In genomic region chr16:69513180-69513966, GRCh38 we compare ENCODE assay signal across 14 cellular contexts. TPM values are rescaled to one million over a fixed set of nuclear protein-coding genes. Genes with fewer than 3 reads are reported as not detected.
DNase-seq lines count a peak whose midpoint lies in the region; ATAC-seq and TF ChIP-seq lines count a peak whose summit lies in the region.
"Had no signal": no experiment of that assay in that cellular context is flagged by ENCODE, and none has a peak within 500 bp of the region (broad histone marks: within the 10 kb centered on the region; RNA-seq: fewer than 3 reads in every experiment).

No MANE protein-coding gene starts in this region.

- DNase-seq in AG08396 (ENCODE audit: low spot score) (peak; percentile 22), HS-27A (ENCODE audit: low read depth) (peak; percentile 72), adipocyte (ENCODE audit: low read depth) (peak; percentile 4), kidney epithelial cell (ENCODE audit: low read depth) (peak; percentile 78), MM.1S (no peak), HAP-1 (ENCODE audit: low spot score in 2 of 2) (no peak)
- DNase-seq: activated CD4-positive, alpha-beta T cell treated with anti-CD3 and anti-CD28 coated beads, Interleukin-2, amount 50 U/mL, for 1 hour; BE2C; NCI-H1092; NCI-H524; SW 1271 had no signal

- H2AFZ ChIP-seq in MM.1S (ENCODE audit: low read length), result no peak overlapping the region

- H3K4me1 ChIP-seq in adipocyte (ENCODE audit: control insufficient read depth, insufficient read depth, low read length) (no peaks in the 10 kb centered on the region), MM.1S (ENCODE audit: low read length) (peaks cover 4% of the 10 kb centered on the region; the same call in 1 of the 2 replicates), HAP-1 (no peaks in the 10 kb centered on the region)
- H3K4me1 ChIP-seq: BE2C had no signal

- no peaks in the 10 kb centered on the region for H3K9me3 ChIP-seq in adipocyte (ENCODE audit: control insufficient read depth, low read length)
- no peaks in the 10 kb centered on the region for H3K9me3 ChIP-seq in MM.1S (replicated peaks; ENCODE audit: insufficient read depth, low read length)
- H3K9me3 ChIP-seq in HAP-1, result no peaks in the 10 kb centered on the region
- H3K9me3 ChIP-seq: BE2C had no signal

- TF ChIP-seq CTCF in kidney epithelial cell (IDR thresholded peaks at IDR 0.05; ENCODE audit: insufficient read depth, low read length, poor library complexity, severe bottlenecking) (no peak), MM.1S (IDR thresholded peaks at IDR 0.05; ENCODE audit: low read length) (no peak)

- H3K27me3 ChIP-seq in adipocyte (replicated peaks; ENCODE audit: control insufficient read depth, insufficient read depth, low read length) (no peaks in the 10 kb centered on the region), kidney epithelial cell (ENCODE audit: control insufficient read depth, insufficient read depth, low read length) (no peaks in the 10 kb centered on the region), MM.1S (replicated peaks; ENCODE audit: insufficient read depth, low read length) (no peaks in the 10 kb centered on the region), HAP-1 (ENCODE audit: low read depth) (no peaks in the 10 kb centered on the region)
- H3K27me3 ChIP-seq: BE2C had no signal

- H3K4me3 ChIP-seq in adipocyte (ENCODE audit: low read length), result no peak overlapping the region
- no peak overlapping the region for H3K4me3 ChIP-seq in kidney epithelial cell (ENCODE audit: low read depth, low read length)
- H3K4me3 ChIP-seq in MM.1S (ENCODE audit: low read length), result no peak overlapping the region
- no peak overlapping the region for H3K4me3 ChIP-seq in HAP-1
- H3K4me3 ChIP-seq: lung had no signal

- no peaks in the 10 kb centered on the region for H3K9me2 ChIP-seq in MM.1S (replicated peaks; ENCODE audit: insufficient read depth, low read length)

- H3K9ac ChIP-seq in adipocyte (ENCODE audit: low read length) (no peak overlapping the region), MM.1S (ENCODE audit: low read length) (no peak overlapping the region)

- H3K36me3 ChIP-seq in adipocyte (ENCODE audit: control insufficient read depth, insufficient read depth, low read length, severe bottlenecking), result no peaks in the 10 kb centered on the region
- no peaks in the 10 kb centered on the region for H3K36me3 ChIP-seq in kidney epithelial cell (ENCODE audit: control insufficient read depth, insufficient read depth, low read length)
- H3K36me3 ChIP-seq in MM.1S (replicated peaks; ENCODE audit: insufficient read depth, low read length), result no peaks in the 10 kb centered on the region
- H3K36me3 ChIP-seq in HAP-1 (replicated peaks), result no peaks in the 10 kb centered on the region
- H3K36me3 ChIP-seq: BE2C had no signal

- no peaks in the 10 kb centered on the region for H3F3A ChIP-seq in MM.1S (ENCODE audit: insufficient read depth, low read length)

- H3K4me2 ChIP-seq in MM.1S (ENCODE audit: low read depth, low read length), result no peak overlapping the region

- no peaks in the 10 kb centered on the region for H4K20me1 ChIP-seq in MM.1S (ENCODE audit: insufficient read depth, low read length)

- in situ Hi-C loops in HAP-1 (cut with MboI; ENCODE audit: low sequenced_read_pairs), result no loop called here

- H3K79me2 ChIP-seq in MM.1S (ENCODE audit: low read length), result no peaks in the 10 kb centered on the region

- H3K27ac ChIP-seq in MM.1S (ENCODE audit: low read length), result no peak overlapping the region

- ATAC-seq in HG02973 (IDR thresholded peaks at IDR 0.05; ENCODE audit: unreplicated experiment), result no peak
- no peak for ATAC-seq in HG02642 (IDR thresholded peaks at IDR 0.05; ENCODE audit: poor library complexity, unreplicated experiment)

RNA-seq across cellular contexts. Expression of gene NFAT5, which starts 52.4 kb away (rescaled TPM):
- 20.3 and 29.1 TPM in 2 replicates for total RNA-seq in kidney epithelial cell

Comparison
In these comparisons a context has a peak if more than half of its experiments do, and no peak if none do; other contexts are left out.
1. DNase-seq: peak in AG08396 (single experiment), HS-27A (single experiment), adipocyte (single experiment) and kidney epithelial cell (single experiment); none in MM.1S (single experiment) and HAP-1 (0 of 2).